Comparison of ENCODE assay signal across 21 cellular contexts in genomic region chr12:90075685-90076084, GRCh38.
A peak's percentile ranks its signal among the peaks of the same experiment; 100 is the strongest.
DNase-seq lines count a peak whose midpoint lies in the region; ATAC-seq and TF ChIP-seq lines count a peak whose summit lies in the region.
"Had no signal": no experiment of that assay in that cellular context is flagged by ENCODE, and none has a peak within 500 bp of the region (broad histone marks: within the 10 kb centered on the region; RNA-seq: fewer than 3 reads in every experiment).

No MANE protein-coding gene starts in this region.

- no peak overlapping the region for H3K9ac ChIP-seq in trophoblast cell (ENCODE audit: low read length)

- no peaks in the 10 kb centered on the region for H3K36me3 Mint-ChIP-seq in activated CD4-positive, alpha-beta T cell treated with anti-CD3 and anti-CD28 coated beads for 36 hours (ENCODE audit: low read depth)
- no peaks in the 10 kb centered on the region for H3K36me3 Mint-ChIP-seq in activated naive CD8-positive, alpha-beta T cell treated with anti-CD3 and anti-CD28 coated beads, Interleukin-2, amount 50 U/mL, for 24 hours (ENCODE audit: low read depth)

- intact Hi-C loops in activated CD4-positive, alpha-beta T cell treated with anti-CD3 and anti-CD28 coated beads for 36 hours (cut with DNase I, micrococcal nuclease), result no loop called here

- no peak overlapping the region for H2AFZ ChIP-seq in trophoblast cell (ENCODE audit: insufficient read depth, low read length, poor library complexity)

- H4K12ac ChIP-seq in trophoblast cell (ENCODE audit: low read depth, low read length), result no peak overlapping the region

- peak; percentile 9 for DNase-seq in activated CD4-positive, alpha-beta T cell treated with anti-CD3 and anti-CD28 coated beads for 36 hours
- no peak for DNase-seq in activated CD4-positive, alpha-beta T cell treated with anti-CD3 and anti-CD28 coated beads, Interleukin-2, amount 50 U/mL, for 1 hour
- no peak for DNase-seq in activated naive CD8-positive, alpha-beta T cell treated with anti-CD3 and anti-CD28 coated beads, Interleukin-2, amount 50 U/mL, for 24 hours
- DNase-seq in trophoblast cell, result no peak
- DNase-seq in NCI-H1092 treated with DMSO at 0.1 percent for 48 hours (lab: John Stamatoyannopoulos, UW), result no peak
- DNase-seq in AG08396 (ENCODE audit: low spot score), result no peak
- no peak for DNase-seq in brain microvascular endothelial cell
- DNase-seq: Caco-2; DMS153; EL; GOT3; NCI-H1105 treated with DMSO at 0.1 percent for 48 hours; NCI-H1694 treated with DMSO at 0.1 percent for 48 hours; NK-92 treated with Interleukin-12 subunit alpha and Interleukin-12 subunit beta, amount 100 ng/mL, for 24 hours; OCI-M1; SHP77 had no signal

- H4K20me1 ChIP-seq in DOHH2 (ENCODE audit: control insufficient read depth, insufficient read depth, low read depth, low read length), result no peaks in the 10 kb centered on the region

- H3K36me3 ChIP-seq in DOHH2 (ENCODE audit: control insufficient read depth, low read length), result peaks cover 19% of the 10 kb centered on the region
- no peaks in the 10 kb centered on the region for H3K36me3 ChIP-seq in trophoblast cell (ENCODE audit: control insufficient read depth in 1 of 2, insufficient read depth in 2 of 2, low read length in 2 of 2)
- no peaks in the 10 kb centered on the region for H3K36me3 ChIP-seq in brain microvascular endothelial cell (replicated peaks)

- H3K4me1 Mint-ChIP-seq in activated CD4-positive, alpha-beta T cell treated with anti-CD3 and anti-CD28 coated beads for 36 hours, result peaks cover 29% of the 10 kb centered on the region
- peaks cover 30% of the 10 kb centered on the region for H3K4me1 Mint-ChIP-seq in activated naive CD8-positive, alpha-beta T cell treated with anti-CD3 and anti-CD28 coated beads, Interleukin-2, amount 50 U/mL, for 24 hours

- no peaks in the 10 kb centered on the region for H3K9me2 ChIP-seq in DOHH2 (replicated peaks; ENCODE audit: control insufficient read depth, low read length)

- H2BK120ac ChIP-seq in trophoblast cell (ENCODE audit: insufficient read depth, low read length, poor library complexity), result no peak overlapping the region

- H4K91ac ChIP-seq in trophoblast cell (ENCODE audit: low read depth, low read length), result no peak overlapping the region

- TF ChIP-seq CTCF in DOHH2 (IDR thresholded peaks at IDR 0.05; ENCODE audit: low read depth, low read length, poor library complexity, severe bottlenecking), result no peak
- TF ChIP-seq CTCF in brain microvascular endothelial cell (IDR thresholded peaks at IDR 0.05; ENCODE audit: low read depth, low read length, missing control alignments), result no peak

- peak overlapping the region; percentile 7 for H2AK5ac ChIP-seq in trophoblast cell (ENCODE audit: low read length)

- no peak for ATAC-seq in activated CD4-positive, alpha-beta T cell treated with anti-CD3 and anti-CD28 coated beads for 36 hours
- ATAC-seq in activated naive CD8-positive, alpha-beta T cell treated with anti-CD3 and anti-CD28 coated beads, Interleukin-2, amount 50 U/mL, for 24 hours, result peak; percentile 52
- ATAC-seq: HCT116, K562 had no signal

- H3K27ac ChIP-seq in DOHH2 (ENCODE audit: low read depth, low read length) (peak overlapping the region; percentile 47), trophoblast cell (ENCODE audit: low read depth, low read length) (no peak overlapping the region), brain microvascular endothelial cell (no peak overlapping the region)
- H3K27ac ChIP-seq: 22Rv1 had no signal

- H3K23ac ChIP-seq in trophoblast cell (ENCODE audit: low read length), result no peak overlapping the region

- H2BK12ac ChIP-seq in trophoblast cell (ENCODE audit: low read length), result peak overlapping the region; percentile 82

- no peak overlapping the region for H3K4me2 ChIP-seq in DOHH2 (ENCODE audit: low read length)
- H3K4me2 ChIP-seq in trophoblast cell (ENCODE audit: low read length), result no peak overlapping the region

- H3K4me3 Mint-ChIP-seq in activated CD4-positive, alpha-beta T cell treated with anti-CD3 and anti-CD28 coated beads for 36 hours, result no peak overlapping the region
- no peak overlapping the region for H3K4me3 Mint-ChIP-seq in activated naive CD8-positive, alpha-beta T cell treated with anti-CD3 and anti-CD28 coated beads, Interleukin-2, amount 50 U/mL, for 24 hours
- H3K4me3 Mint-ChIP-seq: B cell had no signal

- CTCF ChIA-PET in activated CD4-positive, alpha-beta T cell treated with anti-CD3 and anti-CD28 coated beads for 36 hours (lab: Charles Lee), result interaction anchor here (1.1 to 1.3 kb wide), 2 partner anchors 28 to 294 kb away, joined by 3 read pairs; no protein-coding TSS in a partner anchor

- H3K79me1 ChIP-seq in trophoblast cell (ENCODE audit: low read length), result peaks cover 5% of the 10 kb centered on the region

- no peak overlapping the region for H3K27ac Mint-ChIP-seq in activated CD4-positive, alpha-beta T cell treated with anti-CD3 and anti-CD28 coated beads for 36 hours
- peak overlapping the region; percentile 38 for H3K27ac Mint-ChIP-seq in activated naive CD8-positive, alpha-beta T cell treated with anti-CD3 and anti-CD28 coated beads, Interleukin-2, amount 50 U/mL, for 24 hours
- H3K27ac Mint-ChIP-seq: B cell had no signal

- H3K9me3 ChIP-seq in DOHH2 (ENCODE audit: control insufficient read depth, insufficient read depth, low read length), result peaks cover 33% of the 10 kb centered on the region; the same call in 1 of the 2 replicates
- no peaks in the 10 kb centered on the region for H3K9me3 ChIP-seq in trophoblast cell (ENCODE audit: insufficient read depth, low read depth, low read length)
- H3K9me3 ChIP-seq: Caco-2 had no signal

- H3K4me1 ChIP-seq in DOHH2 (ENCODE audit: control insufficient read depth, low read length), result peaks cover 56% of the 10 kb centered on the region
- peaks cover 0 to 2% of the 10 kb centered on the region in 2 experiments for H3K4me1 ChIP-seq in trophoblast cell (ENCODE audit: control insufficient read depth in 1 of 2, insufficient read depth in 2 of 2, low read length in 2 of 2)

- POLR2A ChIA-PET in activated CD4-positive, alpha-beta T cell treated with anti-CD3 and anti-CD28 coated beads for 36 hours (lab: Charles Lee), result no interaction called here

- H3K4ac ChIP-seq in trophoblast cell (ENCODE audit: low read depth, low read length), result no peak overlapping the region

- H3K27me3 Mint-ChIP-seq in activated CD4-positive, alpha-beta T cell treated with anti-CD3 and anti-CD28 coated beads for 36 hours, result peaks cover 2% of the 10 kb centered on the region
- H3K27me3 Mint-ChIP-seq in activated naive CD8-positive, alpha-beta T cell treated with anti-CD3 and anti-CD28 coated beads, Interleukin-2, amount 50 U/mL, for 24 hours, result peaks cover 5% of the 10 kb centered on the region
- H3K27me3 Mint-ChIP-seq: B cell had no signal

- in situ Hi-C loops in brain microvascular endothelial cell (cut with HindIII; ENCODE audit: low pct_ligation_motif_present, low sequenced_read_pairs), result no loop called here

- no peak overlapping the region for H4K8ac ChIP-seq in trophoblast cell (ENCODE audit: low read depth, low read length)

- H2BK5ac ChIP-seq in trophoblast cell (ENCODE audit: low read depth, low read length, poor library complexity), result no peak overlapping the region

- H3K18ac ChIP-seq in trophoblast cell (ENCODE audit: low read length), result no peak overlapping the region

- H3K79me2 ChIP-seq in DOHH2 (ENCODE audit: control insufficient read depth, low read length) (no peaks in the 10 kb centered on the region), trophoblast cell (ENCODE audit: control insufficient read depth, insufficient read depth, low read length, poor library complexity) (no peaks in the 10 kb centered on the region)

- H3K14ac ChIP-seq in trophoblast cell (ENCODE audit: low read length), result no peak overlapping the region

- no peaks in the 10 kb centered on the region for H3K27me3 ChIP-seq in DOHH2 (ENCODE audit: control insufficient read depth, low read length)
- H3K27me3 ChIP-seq in trophoblast cell (ENCODE audit: insufficient read depth, low read length), result no peaks in the 10 kb centered on the region
- no peaks in the 10 kb centered on the region for H3K27me3 ChIP-seq in brain microvascular endothelial cell (replicated peaks)

- H3F3A ChIP-seq in DOHH2 (ENCODE audit: control insufficient read depth, insufficient read depth), result peaks cover 10% of the 10 kb centered on the region

- peaks cover 4% of the 10 kb centered on the region for H3K9me3 Mint-ChIP-seq in activated CD4-positive, alpha-beta T cell treated with anti-CD3 and anti-CD28 coated beads for 36 hours (ENCODE audit: low read depth)
- H3K9me3 Mint-ChIP-seq in activated naive CD8-positive, alpha-beta T cell treated with anti-CD3 and anti-CD28 coated beads, Interleukin-2, amount 50 U/mL, for 24 hours, result no peaks in the 10 kb centered on the region

- H3K4me3 ChIP-seq in DOHH2 (ENCODE audit: low read length), result no peak overlapping the region
- no peak overlapping the region for H3K4me3 ChIP-seq in trophoblast cell (ENCODE audit: low read depth, low read length)
- H3K4me3 ChIP-seq in brain microvascular endothelial cell (ENCODE audit: low read depth, low read length), result no peak overlapping the region
- H3K4me3 ChIP-seq: K562 had no signal
